18 cellular contexts compared by ENCODE assay signal in genomic region chr7:122412441-122412840, GRCh38.
DNase-seq lines count a peak whose midpoint lies in the region; ATAC-seq and TF ChIP-seq lines count a peak whose summit lies in the region.
"Had no signal": no experiment of that assay in that cellular context is flagged by ENCODE, and none has a peak within 500 bp of the region (broad histone marks: within the 10 kb centered on the region; RNA-seq: fewer than 3 reads in every experiment).

No MANE protein-coding gene starts in this region.

- H3K4me3 ChIP-seq in PC-3 (ENCODE audit: low read length) (no peak overlapping the region), brain microvascular endothelial cell (ENCODE audit: low read depth, low read length) (no peak overlapping the region)

- no peak overlapping the region for H2AFZ ChIP-seq in PC-3 (ENCODE audit: low read length)

- H3K27me3 Mint-ChIP-seq in activated CD4-positive, alpha-beta memory T cell treated with anti-CD3 and anti-CD28 coated beads for 36 hours: peaks cover 1% of the 10 kb centered on the region
- H3K27me3 Mint-ChIP-seq in Calu3 (ENCODE audit: unreplicated experiment): no peaks in the 10 kb centered on the region
- H3K27me3 Mint-ChIP-seq: CD4-positive, alpha-beta T cell had no signal

- BruUV-seq in PC-3 (replicated peaks; lab: Mats Ljungman, UMichigan) (no TSS peak), Calu3 (replicated peaks; lab: Mats Ljungman, UMichigan) (no TSS peak)

- no peak overlapping the region for H3K4me3 Mint-ChIP-seq in activated CD4-positive, alpha-beta memory T cell treated with anti-CD3 and anti-CD28 coated beads for 36 hours
- no peak overlapping the region for H3K4me3 Mint-ChIP-seq in Calu3 (ENCODE audit: low read depth, unreplicated experiment)
- H3K4me3 Mint-ChIP-seq: CD4-positive, alpha-beta T cell had no signal

- no peaks in the 10 kb centered on the region for H4K20me1 ChIP-seq in PC-3 (ENCODE audit: low read length)

- TF ChIP-seq CTCF in PC-3 (conservative IDR thresholded peaks at IDR 0.05; ENCODE audit: low read depth, low read length): no peak
- TF ChIP-seq CTCF in brain microvascular endothelial cell (IDR thresholded peaks at IDR 0.05; ENCODE audit: low read depth, low read length, missing control alignments): no peak
- no peak for TF ChIP-seq CTCF in Calu3 (IDR thresholded peaks at IDR 0.05; ENCODE audit: unreplicated experiment)

- H3K36me3 ChIP-seq in PC-3 (ENCODE audit: low read depth, low read length): no peaks in the 10 kb centered on the region
- no peaks in the 10 kb centered on the region for H3K36me3 ChIP-seq in brain microvascular endothelial cell (replicated peaks)

- H3K9me3 ChIP-seq in PC-3 (ENCODE audit: low read length): no peaks in the 10 kb centered on the region
- H3K9me3 ChIP-seq: Caco-2 had no signal

- H3K9ac ChIP-seq in PC-3 (ENCODE audit: low read length): no peak overlapping the region

- no peaks in the 10 kb centered on the region for H3K9me2 ChIP-seq in PC-3 (replicated peaks; ENCODE audit: low read length)

- H3K4me2 ChIP-seq in PC-3 (ENCODE audit: low read length): no peak overlapping the region

- no peaks in the 10 kb centered on the region for H3K4me1 ChIP-seq in PC-3 (ENCODE audit: insufficient read depth, low read length)
- H3K4me1 ChIP-seq: Caco-2 had no signal

- H3K36me3 Mint-ChIP-seq in activated CD4-positive, alpha-beta memory T cell treated with anti-CD3 and anti-CD28 coated beads for 36 hours: no peaks in the 10 kb centered on the region
- no peaks in the 10 kb centered on the region for H3K36me3 Mint-ChIP-seq in Calu3 (ENCODE audit: insufficient read depth, unreplicated experiment)

- H3K27ac Mint-ChIP-seq in activated CD4-positive, alpha-beta memory T cell treated with anti-CD3 and anti-CD28 coated beads for 36 hours: no peak overlapping the region
- H3K27ac Mint-ChIP-seq in Calu3 (ENCODE audit: unreplicated experiment): no peak overlapping the region
- H3K27ac Mint-ChIP-seq: CD4-positive, alpha-beta T cell had no signal

- peak; percentile 13 for DNase-seq in AG08395 (ENCODE audit: low spot score)
- DNase-seq in PC-3: peak; percentile 4
- DNase-seq in brain microvascular endothelial cell: peak; percentile 6
- peak; percentile 30 for DNase-seq in iris pigment epithelial cell (ENCODE audit: low read depth)
- DNase-seq in mesenteric fat pad (ENCODE audit: low spot score): no peak
- DNase-seq in activated CD4-positive, alpha-beta memory T cell treated with anti-CD3 and anti-CD28 coated beads for 36 hours: no peak
- no peak for DNase-seq in Calu3
- DNase-seq: Caco-2; CD4-positive, alpha-beta T cell; DMS53; GOT3; NCI-H1092 treated with DMSO at 0.1 percent for 48 hours; NCI-H146; NCI-H2029 treated with DMSO at 0.1 percent for 48 hours; NCI-H510A treated with DMSO at 0.1 percent for 48 hours; SIG-M5 had no signal

- H3K27ac ChIP-seq in PC-3 (ENCODE audit: low read length): no peak overlapping the region
- no peak overlapping the region for H3K27ac ChIP-seq in brain microvascular endothelial cell
- H3K27ac ChIP-seq: RWPE1 had no signal

- H3K4me1 Mint-ChIP-seq in activated CD4-positive, alpha-beta memory T cell treated with anti-CD3 and anti-CD28 coated beads for 36 hours (ENCODE audit: low read depth): no peaks in the 10 kb centered on the region
- no peaks in the 10 kb centered on the region for H3K4me1 Mint-ChIP-seq in Calu3 (ENCODE audit: low read depth, unreplicated experiment)

- ATAC-seq in PC-3: peak; percentile 18; the same call in 1 of the 2 replicates
- ATAC-seq in activated CD4-positive, CD25-positive, alpha-beta regulatory T cell treated with anti-CD3 and anti-CD28 coated beads, Interleukin-2, amount 50 U/mL, for 24 hours: no peak

- in situ Hi-C loops in brain microvascular endothelial cell (cut with HindIII; ENCODE audit: low pct_ligation_motif_present, low sequenced_read_pairs): no loop called here

- no peaks in the 10 kb centered on the region for H3K27me3 ChIP-seq in PC-3 (ENCODE audit: low read length)
- H3K27me3 ChIP-seq in brain microvascular endothelial cell (replicated peaks): no peaks in the 10 kb centered on the region

- H3K9me3 Mint-ChIP-seq in activated CD4-positive, alpha-beta memory T cell treated with anti-CD3 and anti-CD28 coated beads for 36 hours: no peaks in the 10 kb centered on the region
- H3K9me3 Mint-ChIP-seq in Calu3 (ENCODE audit: low read depth, unreplicated experiment): no peaks in the 10 kb centered on the region

- CTCF ChIA-PET in PC-3 (lab: Charles Lee): no interaction called here
- CTCF ChIA-PET in activated CD4-positive, alpha-beta memory T cell treated with anti-CD3 and anti-CD28 coated beads for 36 hours (lab: Charles Lee): no interaction called here
- CTCF ChIA-PET in Calu3 (lab: Charles Lee): no interaction called here

- no peaks in the 10 kb centered on the region for H3F3A ChIP-seq in PC-3 (ENCODE audit: low read length, unreplicated experiment)

- intact Hi-C loops in PC-3 (cut with micrococcal nuclease): no loop called here
- intact Hi-C loops in activated CD4-positive, alpha-beta memory T cell treated with anti-CD3 and anti-CD28 coated beads for 36 hours (cut with micrococcal nuclease): no loop called here
- intact Hi-C loops in Calu3 (cut with micrococcal nuclease; ENCODE audit: unreplicated experiment): no loop called here

- H3K79me2 ChIP-seq in PC-3 (ENCODE audit: low read length): no peaks in the 10 kb centered on the region

- POLR2A ChIA-PET in PC-3 (lab: Charles Lee; ENCODE audit: unreplicated experiment): no interaction called here
- POLR2A ChIA-PET in activated CD4-positive, alpha-beta memory T cell treated with anti-CD3 and anti-CD28 coated beads for 36 hours (lab: Charles Lee): no interaction called here

Comparison
In these comparisons a context has a peak if more than half of its experiments do, and no peak if none do; other contexts are left out.
1. DNase-seq: peak in AG08395 (single experiment), PC-3 (single experiment), brain microvascular endothelial cell (single experiment) and iris pigment epithelial cell (single experiment); none in mesenteric fat pad (single experiment), activated CD4-positive, alpha-beta memory T cell treated with anti-CD3 and anti-CD28 coated beads for 36 hours (single experiment) and Calu3 (single experiment).